8 cellular contexts compared by ENCODE assay signal in genomic region chr20:62365814-62366369, GRCh38. TPM values are rescaled to one million over a fixed set of nuclear protein-coding genes. Genes with fewer than 3 reads are reported as not detected.
DNase-seq lines count a peak whose midpoint lies in the region; ATAC-seq, FAIRE-seq and TF ChIP-seq lines count a peak whose summit lies in the region.

No MANE protein-coding gene starts in this region.

- H4K8ac ChIP-seq in H9 (replicated peaks; ENCODE audit: insufficient read length, low read depth, low read length): no peak overlapping the region

- no peak overlapping the region for H2AFZ ChIP-seq in H9 (ENCODE audit: low read length)

- H3K36me3 Mint-ChIP-seq in H9 (ENCODE audit: insufficient read depth in 1 of 3, low read depth in 3 of 3) (0 out of 7 replicates have a peak, but pooled peaks cover 0 to 2% (median 0%) of the 10 kb centered on the region in 3 experiments), HFFc6 (ENCODE audit: low read depth) (no peaks in the 10 kb centered on the region)

- no peak for FAIRE-seq in D721Med (lab: Jason Lieb, UNC)

- no peak overlapping the region for H3K23ac ChIP-seq in H9 (ENCODE audit: insufficient read length, low read depth, low read length)

- H3K27me3 Mint-ChIP-seq in H9 (ENCODE audit: low read depth) (no peaks in the 10 kb centered on the region; the same call in 1 of the 2 replicates), HFFc6 (ENCODE audit: insufficient read depth) (peaks cover 5% of the 10 kb centered on the region)

- H3T11ph ChIP-seq in H9 (ENCODE audit: low read length): no peak overlapping the region

- H3K79me2 ChIP-seq in H9 (ENCODE audit: insufficient read depth, low read length): peaks cover 6% of the 10 kb centered on the region; the same call in 1 of the 2 replicates

- peak overlapping the region; percentile 72 for H3K4me3 ChIP-seq in SJCRH30
- peak overlapping the region; percentile 75 to 93 for H3K4me3 ChIP-seq in gastroesophageal sphincter

- no CpG with 5 or more reads among the region's 10 CpGs for WGBS in H9 (ENCODE audit: extremely low coverage, insufficient read length, low lambda C conversion rate)
- no CpG with 5 or more reads among the region's 10 CpGs for WGBS in gastroesophageal sphincter (ENCODE audit: low coverage in 1 of 2), 2 donors

- no peak for TF ChIP-seq EP300 in gastroesophageal sphincter (IDR thresholded peaks at IDR 0.05)

- H3K4me1 ChIP-seq in H9 (ENCODE audit: insufficient read depth, low read length): peaks cover 9% of the 10 kb centered on the region; the same call in 1 of the 2 replicates
- peaks cover 83% of the 10 kb centered on the region for H3K4me1 ChIP-seq in SJCRH30
- H3K4me1 ChIP-seq in gastroesophageal sphincter: peaks cover 9 to 98% (median 69%) of the 10 kb centered on the region in 3 donors

- no peak overlapping the region for H3K4ac ChIP-seq in H9 (ENCODE audit: low read depth, low read length)

- no peak overlapping the region for H2BK120ac ChIP-seq in H9 (ENCODE audit: low read depth, low read length, poor library complexity, severe bottlenecking)

- H3K4me3 Mint-ChIP-seq in H9 (peak overlapping the region; percentile 63 to 74), HFFc6 (no peak overlapping the region)

- H3K14ac ChIP-seq in H9 (ENCODE audit: insufficient read depth, low read length): no peak overlapping the region; the same call in 1 of the 2 replicates

- no peak overlapping the region for H2BK20ac ChIP-seq in H9 (ENCODE audit: low read depth, low read length, poor library complexity, severe bottlenecking)

- ATAC-seq in gastroesophageal sphincter (peak; percentile 10), GM21737 (IDR thresholded peaks at IDR 0.05; ENCODE audit: unreplicated experiment) (no peak)

- H3K27ac ChIP-seq in H9 (ENCODE audit: insufficient read length, low read depth, low read length) (no peak overlapping the region), SJCRH30 (no peak overlapping the region), gastroesophageal sphincter (peak overlapping the region; percentile 84 to 97 (median 92))

- H3K9ac ChIP-seq in H9 (ENCODE audit: extremely low read depth, insufficient read length, low read length): no peak overlapping the region

- H2BK12ac ChIP-seq in H9 (ENCODE audit: insufficient read length, low read depth, low read length): no peak overlapping the region

- H3K4me1 Mint-ChIP-seq in H9: peaks cover 37 to 55% of the 10 kb centered on the region in 2 experiments
- H3K4me1 Mint-ChIP-seq in HFFc6 (ENCODE audit: low read depth): peaks cover 17% of the 10 kb centered on the region

- no peak overlapping the region for H4K5ac ChIP-seq in H9 (ENCODE audit: insufficient read length, low read depth, low read length)

- H3K9me3 ChIP-seq in H9 (ENCODE audit: control insufficient read depth, low read depth, low read length) (no peaks in the 10 kb centered on the region), SJCRH30 (replicated peaks) (no peaks in the 10 kb centered on the region), gastroesophageal sphincter (no peaks in the 10 kb centered on the region)

- no peaks in the 10 kb centered on the region for H3K36me3 ChIP-seq in SJCRH30
- H3K36me3 ChIP-seq in gastroesophageal sphincter: peaks cover 0 to 4% of the 10 kb centered on the region in 2 donors

- H2AK5ac ChIP-seq in H9 (ENCODE audit: insufficient read length, low read length): no peak overlapping the region

- peak overlapping the region; percentile 58 for H3K4me2 ChIP-seq in H9 (ENCODE audit: insufficient read depth, insufficient read length, low read length)

- H3K56ac ChIP-seq in H9 (ENCODE audit: insufficient read length, low read depth, low read length): no peak overlapping the region

- peaks cover 3% of the 10 kb centered on the region for H3K79me1 ChIP-seq in H9 (ENCODE audit: insufficient read depth, low read depth, low read length, poor library complexity, severe bottlenecking)

- H3K27me3 ChIP-seq in H9 (ENCODE audit: insufficient read depth, low read length) (no peaks in the 10 kb centered on the region), SJCRH30 (no peaks in the 10 kb centered on the region), gastroesophageal sphincter (peaks cover 8% of the 10 kb centered on the region)

- H2BK15ac ChIP-seq in H9 (ENCODE audit: low read depth, low read length): no peak overlapping the region

- peak; percentile 84 for DNase-seq in H9
- peak; percentile 65 to 74 for DNase-seq in SJCRH30
- DNase-seq in renal cortical epithelial cell (ENCODE audit: low read depth): peak; percentile 65
- DNase-seq in D721Med (ENCODE audit: insufficient read length, low spot score): no peak
- no peak for DNase-seq in activated naive CD4-positive, alpha-beta T cell treated with anti-CD3 and anti-CD28 coated beads, Interleukin-2, amount 50 U/mL, for 16 hours
- no peak for DNase-seq in HFFc6

- 0 out of 7 replicates have a peak overlapping the region, but pooled peaks of 1 of the 3 experiments have one; percentile 44 for H3K27ac Mint-ChIP-seq in H9
- H3K27ac Mint-ChIP-seq in HFFc6: no peak overlapping the region

- TF ChIP-seq CTCF in H9 (conservative IDR thresholded peaks at IDR 0.05): no peak
- no peak for TF ChIP-seq CTCF in gastroesophageal sphincter (IDR thresholded peaks at IDR 0.05)
- TF ChIP-seq CTCF in D721Med (IDR thresholded peaks at IDR 0.05; ENCODE audit: insufficient read depth, missing control alignments): no peak
- no peak for TF ChIP-seq CTCF in HFFc6 (IDR thresholded peaks at IDR 0.05)

- no peak overlapping the region for H4K91ac ChIP-seq in H9 (ENCODE audit: insufficient read length, low read depth, low read length)

- TF ChIP-seq POLR2A in gastroesophageal sphincter (IDR thresholded peaks at IDR 0.05): no peak

- H2BK5ac ChIP-seq in H9 (ENCODE audit: insufficient read length, low read length): no peak overlapping the region

- H3K18ac ChIP-seq in H9 (ENCODE audit: insufficient read length, low read depth, low read length): no peak overlapping the region

- peaks cover 19% of the 10 kb centered on the region for H3K23me2 ChIP-seq in H9 (ENCODE audit: insufficient read length, low read depth, low read length, poor library complexity, severe bottlenecking)

- no peaks in the 10 kb centered on the region for H4K20me1 ChIP-seq in H9 (ENCODE audit: control insufficient read depth, insufficient read depth, insufficient read length)

- H3K9me3 Mint-ChIP-seq in H9 (no peaks in the 10 kb centered on the region), HFFc6 (no peaks in the 10 kb centered on the region)

RNA-seq across cellular contexts. Expression of gene LAMA5, which starts 1.2 kb away (rescaled TPM):
- 200 and 201 TPM in 2 replicates for total RNA-seq in H9 (2021)
- total RNA-seq in SJCRH30 (2014; rRNA removed; shearing (Covaris generic)): 37.3 and 43.8 TPM in 2 replicates
- total RNA-seq in gastroesophageal sphincter: 100 to 1,000 TPM in 3 of 4 donors, 10 to 100 TPM in 1; 58.6 to 259 (median 172) TPM
- total RNA-seq in renal cortical epithelial cell: 58.5 and 299 TPM in 2 replicates
- 1 to 10 TPM; 1.2 to 2.4 (median 1.5) TPM for total RNA-seq in HFFc6 (2021; fragmentation: NEBNext Ultra II Directional; extraction: Animal tissue kit (Norgen Biotek cat#: 25700))

RNA-seq across cellular contexts. Expression of gene RPS21, which starts 21.0 kb away (rescaled TPM):
- total RNA-seq in H9 (2021) (1,715 and 1,736 TPM in 2 replicates), gastroesophageal sphincter (1,000 to 10,000 TPM in 3 of 4 donors, 100 to 1,000 TPM in 1; 383 to 2,881 (median 2,372) TPM), renal cortical epithelial cell (170 and 654 TPM in 2 replicates)
- 3,142 and 3,675 TPM in 2 replicates for total RNA-seq in SJCRH30 (2014; rRNA removed; shearing (Covaris generic))
- total RNA-seq in HFFc6 (2021; fragmentation: NEBNext Ultra II Directional; extraction: Animal tissue kit (Norgen Biotek cat#: 25700)): 1,000 to 10,000 TPM; 1,061 to 1,388 (median 1,229) TPM

RNA-seq across cellular contexts. Expression of gene CABLES2, which starts 41.2 kb away (rescaled TPM):
- total RNA-seq in H9 (2021): 10.8 and 11.0 TPM in 2 replicates
- 12.9 and 13.0 TPM in 2 replicates for total RNA-seq in SJCRH30 (2014; rRNA removed; shearing (Covaris generic))
- total RNA-seq in gastroesophageal sphincter: 1 to 10 TPM; 2.7 to 9.8 (median 3.8) TPM
- 2.7 TPM in 1 of 2 replicates, not detected in the other for total RNA-seq in renal cortical epithelial cell
- 1 to 10 TPM; 4.9 to 7.0 (median 6.6) TPM for total RNA-seq in HFFc6 (2021; fragmentation: NEBNext Ultra II Directional; extraction: Animal tissue kit (Norgen Biotek cat#: 25700))

Comparison
In these comparisons a context has a peak if more than half of its experiments do, and no peak if none do; other contexts are left out.
1. DNase-seq: peak in H9 (single experiment), SJCRH30 (2 of 2) and renal cortical epithelial cell (single experiment); none in D721Med (single experiment), activated naive CD4-positive, alpha-beta T cell treated with anti-CD3 and anti-CD28 coated beads, Interleukin-2, amount 50 U/mL, for 16 hours (single experiment) and HFFc6 (single experiment).
2. H3K27ac ChIP-seq: peak in gastroesophageal sphincter (4 of 4); none in H9 (single experiment) and SJCRH30 (single experiment).
3. RNA of gene LAMA5, which starts 1.2 kb away (total RNA-seq): 58.5 to 299 TPM in renal cortical epithelial cell, 58.6 to 259 TPM in gastroesophageal sphincter, 200 to 201 TPM in H9 and 37.3 to 43.8 TPM in SJCRH30; 1.2 to 2.4 TPM in HFFc6; every median in the first group is over 10 times any median in the second.